Comparison of ENCODE assay signal across 8 cellular contexts in genomic region chr10:126013489-126014281, GRCh38.
A peak's percentile ranks its signal among the peaks of the same experiment; 100 is the strongest.
DNase-seq lines count a peak whose midpoint lies in the region; ATAC-seq and TF ChIP-seq lines count a peak whose summit lies in the region.

No MANE protein-coding gene starts in this region.

- no peak for TF ChIP-seq CTCF in brain (conservative IDR thresholded peaks at IDR 0.05)

- peaks cover 0 to 5% (median 3%) of the 10 kb centered on the region in 5 experiments for H3K9me3 Mint-ChIP-seq in brain

- ATAC-seq in HG03432 (IDR thresholded peaks at IDR 0.05; ENCODE audit: unreplicated experiment), result peak; percentile 60
- ATAC-seq in GM21381 (IDR thresholded peaks at IDR 0.05; ENCODE audit: unreplicated experiment), result no peak

- H3K27me3 Mint-ChIP-seq in brain, result no peaks in the 10 kb centered on the region

- peak overlapping the region in 3 of 5 experiments; percentile 4 to 40 (median 39) for H3K27ac Mint-ChIP-seq in brain

- DNase-seq in activated effector memory CD4-positive, alpha-beta T cell treated with anti-CD3 and anti-CD28 coated beads, Interleukin-2, amount 50 U/mL, for 16 hours, result peak; percentile 75
- DNase-seq in activated effector memory CD4-positive, alpha-beta T cell treated with Interleukin-2 at 50 U/mL for 16 hours, result no peak
- DNase-seq in smooth muscle cell of the brain vasculature (ENCODE audit: low read depth, low spot score) (peak; percentile 50), T-helper 9 cell (no peak), germinal center (ENCODE audit: low spot score) (no peak)

- H3K4me1 Mint-ChIP-seq in brain, result peaks cover 56% of the 10 kb centered on the region

- H3K36me3 Mint-ChIP-seq in brain, result peaks cover 20% of the 10 kb centered on the region

- H3K4me3 Mint-ChIP-seq in brain, result peak overlapping the region in 1 of 5 experiments; percentile 24

Comparison
In these comparisons a context has a peak if more than half of its experiments do, and no peak if none do; other contexts are left out.
1. DNase-seq: peak in activated effector memory CD4-positive, alpha-beta T cell treated with anti-CD3 and anti-CD28 coated beads, Interleukin-2, amount 50 U/mL, for 16 hours (single experiment) and smooth muscle cell of the brain vasculature (single experiment); none in activated effector memory CD4-positive, alpha-beta T cell treated with Interleukin-2 at 50 U/mL for 16 hours (single experiment), T-helper 9 cell (single experiment) and germinal center (single experiment).